In genomic region chr18:65725421-65726050, GRCh38 we compare ENCODE assay signal across 9 cellular contexts. TPM values are rescaled to one million over a fixed set of nuclear protein-coding genes. Genes with fewer than 3 reads are reported as not detected.
DNase-seq lines count a peak whose midpoint lies in the region; ATAC-seq and TF ChIP-seq lines count a peak whose summit lies in the region.
"Had no signal": no experiment of that assay in that cellular context is flagged by ENCODE, and none has a peak within 500 bp of the region (broad histone marks: within the 10 kb centered on the region; RNA-seq: fewer than 3 reads in every experiment).

No MANE protein-coding gene starts in this region.

- TF ChIP-seq CTCF in heart right ventricle (IDR thresholded peaks at IDR 0.05) (peak in 8 of 9 donors; percentile 8 to 57 (median 43)), endothelial cell (IDR thresholded peaks at IDR 0.05; ENCODE audit: unreplicated experiment) (peak; percentile 58), upper lobe of right lung (IDR thresholded peaks at IDR 0.05) (peak; percentile 37)

- H3K4me1 ChIP-seq in heart right ventricle (no peaks in the 10 kb centered on the region), upper lobe of right lung (no peaks in the 10 kb centered on the region)

- 16 to 24% methylated on average over 8 of the region's 8 CpGs for WGBS in heart right ventricle, 2 donors

- intact Hi-C loops in heart right ventricle (cut with DNase I): loop anchor here in 5 of 10 donors (5.0 to 10.0 kb wide), 3 partner anchors 767 to 772 kb away; no protein-coding TSS in a partner anchor
- intact Hi-C loops in Right ventricle myocardium inferior (cut with DNase I): loop anchor here (5.0 kb wide), 1 partner anchor 772 kb away; no protein-coding TSS in a partner anchor
- intact Hi-C loops in upper lobe of right lung (cut with DNase I): no loop called here
- intact Hi-C loops in activated T-helper 1 cell treated with anti-CD3 and anti-CD28 coated beads, Interleukin-12 subunit alpha, Interleukin-12 subunit beta, Interleukin-2, Interleukin-4 antibody, amounts not matched to agents 30 ng/mL and 10 ng/mL and 1 ng/mL, durations not matched to agents 14 hours and 24 hours and 36 hours (cut with micrococcal nuclease): no loop called here

- H3K4me1 Mint-ChIP-seq in endothelial cell (ENCODE audit: unreplicated experiment): no peaks in the 10 kb centered on the region
- no peaks in the 10 kb centered on the region for H3K4me1 Mint-ChIP-seq in activated T-helper 1 cell treated with anti-CD3 and anti-CD28 coated beads, Interleukin-12 subunit alpha, Interleukin-12 subunit beta, Interleukin-2, Interleukin-4 antibody, amounts not matched to agents 30 ng/mL and 10 ng/mL and 1 ng/mL, durations not matched to agents 14 hours and 24 hours and 36 hours (ENCODE audit: low read depth)
- no peaks in the 10 kb centered on the region for H3K4me1 Mint-ChIP-seq in T-helper 2 cell treated with Interferon-gamma antibody and Interleukin-4, amounts not matched to agents 5 μg/mL and 100 μg/mL, for 36 hours (ENCODE audit: low read depth)
- H3K4me1 Mint-ChIP-seq: CD4-positive, CD25-positive, alpha-beta regulatory T cell had no signal

- H3K27ac ChIP-seq in heart right ventricle (no peak overlapping the region), upper lobe of right lung (no peak overlapping the region)

- no peak overlapping the region for H3K27ac Mint-ChIP-seq in endothelial cell (ENCODE audit: unreplicated experiment)
- H3K27ac Mint-ChIP-seq in activated T-helper 1 cell treated with anti-CD3 and anti-CD28 coated beads, Interleukin-12 subunit alpha, Interleukin-12 subunit beta, Interleukin-2, Interleukin-4 antibody, amounts not matched to agents 30 ng/mL and 10 ng/mL and 1 ng/mL, durations not matched to agents 14 hours and 24 hours and 36 hours: no peak overlapping the region
- no peak overlapping the region for H3K27ac Mint-ChIP-seq in T-helper 2 cell treated with Interferon-gamma antibody and Interleukin-4, amounts not matched to agents 5 μg/mL and 100 μg/mL, for 36 hours
- H3K27ac Mint-ChIP-seq: CD4-positive, CD25-positive, alpha-beta regulatory T cell had no signal

- no peak overlapping the region for H3K4me3 ChIP-seq in heart right ventricle
- H3K4me3 ChIP-seq in upper lobe of right lung: no peak overlapping the region

- no peaks in the 10 kb centered on the region for H3K27me3 ChIP-seq in heart right ventricle
- H3K27me3 ChIP-seq in upper lobe of right lung: no peaks in the 10 kb centered on the region

- peaks cover 2% of the 10 kb centered on the region for H3K27me3 Mint-ChIP-seq in endothelial cell (ENCODE audit: unreplicated experiment)
- H3K27me3 Mint-ChIP-seq in activated T-helper 1 cell treated with anti-CD3 and anti-CD28 coated beads, Interleukin-12 subunit alpha, Interleukin-12 subunit beta, Interleukin-2, Interleukin-4 antibody, amounts not matched to agents 30 ng/mL and 10 ng/mL and 1 ng/mL, durations not matched to agents 14 hours and 24 hours and 36 hours (ENCODE audit: insufficient read depth): no peaks in the 10 kb centered on the region
- no peaks in the 10 kb centered on the region for H3K27me3 Mint-ChIP-seq in T-helper 2 cell treated with Interferon-gamma antibody and Interleukin-4, amounts not matched to agents 5 μg/mL and 100 μg/mL, for 36 hours (ENCODE audit: low read depth)
- H3K27me3 Mint-ChIP-seq: CD4-positive, CD25-positive, alpha-beta regulatory T cell had no signal

- ATAC-seq in heart right ventricle (no peak), Right ventricle myocardium inferior (no peak), upper lobe of right lung (peak; percentile 45), HG02571 (IDR thresholded peaks at IDR 0.05; ENCODE audit: unreplicated experiment) (no peak)

- no peaks in the 10 kb centered on the region for H3K36me3 Mint-ChIP-seq in endothelial cell (ENCODE audit: low read depth, unreplicated experiment)
- no peaks in the 10 kb centered on the region for H3K36me3 Mint-ChIP-seq in activated T-helper 1 cell treated with anti-CD3 and anti-CD28 coated beads, Interleukin-12 subunit alpha, Interleukin-12 subunit beta, Interleukin-2, Interleukin-4 antibody, amounts not matched to agents 30 ng/mL and 10 ng/mL and 1 ng/mL, durations not matched to agents 14 hours and 24 hours and 36 hours (ENCODE audit: low read depth)
- H3K36me3 Mint-ChIP-seq in T-helper 2 cell treated with Interferon-gamma antibody and Interleukin-4, amounts not matched to agents 5 μg/mL and 100 μg/mL, for 36 hours (ENCODE audit: low read depth): no peaks in the 10 kb centered on the region
- H3K36me3 Mint-ChIP-seq: CD4-positive, CD25-positive, alpha-beta regulatory T cell had no signal

- H3K4me3 Mint-ChIP-seq in endothelial cell (ENCODE audit: unreplicated experiment): no peak overlapping the region
- no peak overlapping the region for H3K4me3 Mint-ChIP-seq in activated T-helper 1 cell treated with anti-CD3 and anti-CD28 coated beads, Interleukin-12 subunit alpha, Interleukin-12 subunit beta, Interleukin-2, Interleukin-4 antibody, amounts not matched to agents 30 ng/mL and 10 ng/mL and 1 ng/mL, durations not matched to agents 14 hours and 24 hours and 36 hours
- no peak overlapping the region for H3K4me3 Mint-ChIP-seq in T-helper 2 cell treated with Interferon-gamma antibody and Interleukin-4, amounts not matched to agents 5 μg/mL and 100 μg/mL, for 36 hours
- H3K4me3 Mint-ChIP-seq: CD4-positive, CD25-positive, alpha-beta regulatory T cell had no signal

- DNase-seq in heart right ventricle: peak; percentile 4 to 14
- DNase-seq in Right ventricle myocardium inferior (ENCODE audit: missing footprints): no peak
- peak; percentile 69 for DNase-seq in NCI-H510A (lab: John Stamatoyannopoulos, UW)
- peak; percentile 53 for DNase-seq in endothelial cell (ENCODE audit: low spot score)
- peak; percentile 63 for DNase-seq in upper lobe of right lung
- no peak for DNase-seq in activated T-helper 1 cell treated with anti-CD3 and anti-CD28 coated beads, Interleukin-12 subunit alpha, Interleukin-12 subunit beta, Interleukin-2, Interleukin-4 antibody, amounts not matched to agents 30 ng/mL and 10 ng/mL and 1 ng/mL, durations not matched to agents 14 hours and 24 hours and 36 hours (ENCODE audit: low spot score)
- no peak for DNase-seq in T-helper 2 cell treated with Interferon-gamma antibody and Interleukin-4, amounts not matched to agents 5 μg/mL and 100 μg/mL, for 36 hours (ENCODE audit: low spot score)
- DNase-seq: CD4-positive, CD25-positive, alpha-beta regulatory T cell had no signal

- no peaks in the 10 kb centered on the region for H3K36me3 ChIP-seq in heart right ventricle
- H3K36me3 ChIP-seq in upper lobe of right lung: no peaks in the 10 kb centered on the region

- H3K9me3 ChIP-seq in heart right ventricle: no peaks in the 10 kb centered on the region
- H3K9me3 ChIP-seq in upper lobe of right lung: no peaks in the 10 kb centered on the region

- H3K9me3 Mint-ChIP-seq in endothelial cell (ENCODE audit: unreplicated experiment): no peaks in the 10 kb centered on the region
- H3K9me3 Mint-ChIP-seq in activated T-helper 1 cell treated with anti-CD3 and anti-CD28 coated beads, Interleukin-12 subunit alpha, Interleukin-12 subunit beta, Interleukin-2, Interleukin-4 antibody, amounts not matched to agents 30 ng/mL and 10 ng/mL and 1 ng/mL, durations not matched to agents 14 hours and 24 hours and 36 hours: no peaks in the 10 kb centered on the region
- H3K9me3 Mint-ChIP-seq in T-helper 2 cell treated with Interferon-gamma antibody and Interleukin-4, amounts not matched to agents 5 μg/mL and 100 μg/mL, for 36 hours: peaks cover 18% of the 10 kb centered on the region

RNA-seq across cellular contexts. Expression of gene CDH7, which starts 25.3 kb away (rescaled TPM):
- total RNA-seq in heart right ventricle (not detected), Right ventricle myocardium inferior (not detected), endothelial cell (ENCODE audit: unreplicated experiment) (0.44 TPM), upper lobe of right lung (not detected)
- polyA plus RNA-seq in heart right ventricle: not detected
- total RNA-seq in activated T-helper 1 cell treated with anti-CD3 and anti-CD28 coated beads, Interleukin-12 subunit alpha, Interleukin-12 subunit beta, Interleukin-2, Interleukin-4 antibody, amounts not matched to agents 30 ng/mL and 10 ng/mL and 1 ng/mL, durations not matched to agents 14 hours and 24 hours and 36 hours: not detected in 2 replicates
- total RNA-seq: CD4-positive, CD25-positive, alpha-beta regulatory T cell had no signal
- polyA plus RNA-seq: CD4-positive, CD25-positive, alpha-beta regulatory T cell had no signal

Comparison
In these comparisons a context has a peak if more than half of its experiments do, and no peak if none do; other contexts are left out.
1. DNase-seq: peak in heart right ventricle (2 of 2), NCI-H510A (single experiment), endothelial cell (single experiment) and upper lobe of right lung (single experiment); none in Right ventricle myocardium inferior (single experiment), activated T-helper 1 cell treated with anti-CD3 and anti-CD28 coated beads, Interleukin-12 subunit alpha, Interleukin-12 subunit beta, Interleukin-2, Interleukin-4 antibody, amounts not matched to agents 30 ng/mL and 10 ng/mL and 1 ng/mL, durations not matched to agents 14 hours and 24 hours and 36 hours (single experiment) and T-helper 2 cell treated with Interferon-gamma antibody and Interleukin-4, amounts not matched to agents 5 μg/mL and 100 μg/mL, for 36 hours (single experiment).
2. Peak in every context shown above with its lines, with median percentiles within 50 percentile points of each other: CTCF ChIP-seq.